In the genomic region with DNA sequence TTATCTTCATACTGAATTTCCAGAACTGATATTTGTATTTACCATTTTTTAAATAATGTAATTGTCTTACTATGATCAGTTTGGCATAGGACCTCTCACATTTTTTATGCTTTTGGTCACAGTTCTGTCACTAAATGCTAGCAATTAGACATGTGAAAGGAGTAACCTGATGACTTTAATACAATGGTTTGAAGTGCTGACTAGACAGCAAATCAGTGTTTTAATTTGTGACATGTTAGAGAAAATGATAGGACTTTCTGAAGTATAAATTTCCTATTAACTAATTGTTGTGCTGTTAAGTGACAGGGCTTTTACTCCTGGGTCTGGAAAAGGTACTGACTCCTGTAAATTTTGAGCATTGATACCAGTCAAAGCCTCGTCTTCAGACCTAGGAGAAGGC, we compare ENCODE assay signal across 27 cellular contexts.
"Had no signal": no experiment of that assay in that cellular context is flagged by ENCODE, and none has a peak within 500 bp of the region (broad histone marks: within the 10 kb centered on the region; RNA-seq: fewer than 3 reads in every experiment).

No MANE protein-coding gene starts in this region.

- H3K36me3 ChIP-seq: brain microvascular endothelial cell had no signal

- ATAC-seq: activated CD4-positive, alpha-beta T cell treated with anti-CD3 and anti-CD28 coated beads for 36 hours; activated CD8-positive, alpha-beta memory T cell treated with anti-CD3 and anti-CD28 coated beads, Interleukin-2, amount 10 ng/mL, durations not matched to agents 7 days and 5 days; activated CD8-positive, alpha-beta T cell treated with anti-CD3 and anti-CD28 coated beads, Interleukin-2, amount 10 ng/mL, durations not matched to agents 7 days and 5 days; activated T-cell treated with anti-CD3 and anti-CD28 coated beads, Interleukin-2, amount 50 U/mL, for 72 hours; esophagus mucosa had no signal

- H3K27ac ChIP-seq: brain microvascular endothelial cell, coronary artery, dorsolateral prefrontal cortex had no signal

- H3K4me3 ChIP-seq: coronary artery, dorsolateral prefrontal cortex had no signal

- H3K27me3 ChIP-seq: brain microvascular endothelial cell had no signal

- DNase-seq: activated CD4-positive, alpha-beta memory T cell treated with anti-CD3 and anti-CD28 coated beads for 36 hours; activated CD4-positive, alpha-beta T cell treated with anti-CD3 and anti-CD28 coated beads for 36 hours; activated CD4-positive, alpha-beta T cell treated with anti-CD3 and anti-CD28 coated beads, Interleukin-2, amount 10 ng/mL, durations not matched to agents 24 days and 14 days; activated CD4-positive, CD25-positive, alpha-beta regulatory T cell; activated CD4-positive, CD25-positive, alpha-beta regulatory T cell treated with anti-CD3 and anti-CD28 coated beads, Interleukin-2, amount 50 U/mL, for 72 hours; activated CD8-positive, alpha-beta memory T cell treated with anti-CD3 and anti-CD28 coated beads, Interleukin-2, amount 10 ng/mL, durations not matched to agents 7 days and 5 days; activated CD8-positive, alpha-beta memory T cell treated with anti-CD3 and anti-CD28 coated beads, Interleukin-2, amount 50 U/mL, for 4 hours; activated CD8-positive, alpha-beta T cell treated with anti-CD3 and anti-CD28 coated beads, Interleukin-2, amount 10 ng/mL, durations not matched to agents 7 days and 5 days; activated gamma-delta T cell treated with Interleukin-2 at 50 U/mL for 16 hours; activated naive CD4-positive, alpha-beta T cell treated with anti-CD3 and anti-CD28 coated beads, Interleukin-2, amount 50 U/mL, for 16 hours; activated naive CD4-positive, alpha-beta T cell treated with Interleukin-2 at 50 U/mL for 16 hours; activated T-cell treated with anti-CD3 and anti-CD28 coated beads, Interleukin-2, amount 50 U/mL, for 1 hour; activated T-cell treated with anti-CD3 and anti-CD28 coated beads, Interleukin-2, amount 50 U/mL, for 72 hours; amniotic stem cell; anterior cingulate cortex; brain microvascular endothelial cell; dorsolateral prefrontal cortex; effector memory CD4-positive, alpha-beta T cell; endodermal cell; foreskin fibroblast; head of caudate nucleus; T-helper 2 cell had no signal

- FAIRE-seq: astrocyte, bronchial epithelial cell, frontal cortex had no signal
